11 cellular contexts compared by ENCODE assay signal in the genomic region with DNA sequence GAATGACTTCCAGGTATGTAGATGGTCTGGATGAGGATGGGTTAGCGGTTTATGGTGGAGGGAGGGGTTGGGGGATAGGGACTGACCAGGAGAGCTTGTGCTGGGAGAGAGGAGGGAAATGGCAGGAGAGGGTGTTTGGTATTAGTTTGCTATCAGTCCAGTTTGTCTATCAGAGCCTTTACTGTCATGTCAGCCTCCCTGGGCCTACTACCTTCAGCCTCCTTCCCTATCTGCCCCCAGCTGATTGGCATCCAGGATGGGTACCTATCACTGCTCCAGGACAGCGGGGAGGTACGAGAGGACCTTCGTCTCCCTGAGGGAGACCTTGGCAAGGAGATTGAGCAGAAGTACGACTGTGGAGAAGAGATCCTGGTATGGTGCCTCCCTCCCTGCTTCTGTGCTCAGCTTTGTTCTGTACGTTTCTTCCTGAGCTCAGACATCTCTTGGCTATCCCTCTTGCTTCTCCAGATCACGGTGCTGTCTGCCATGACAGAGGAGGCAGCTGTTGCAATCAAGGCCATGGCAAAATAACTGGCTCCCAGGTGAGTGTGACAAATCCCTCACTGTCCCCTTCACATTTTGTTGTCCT. TPM values are rescaled to one million over a fixed set of nuclear protein-coding genes. Genes with fewer than 3 reads are reported as not detected.
A peak's percentile ranks its signal among the peaks of the same experiment; 100 is the strongest.
DNase-seq lines count a peak whose midpoint lies in the region; ATAC-seq, FAIRE-seq and TF ChIP-seq lines count a peak whose summit lies in the region.
"Had no signal": no experiment of that assay in that cellular context is flagged by ENCODE, and none has a peak within 500 bp of the region (broad histone marks: within the 10 kb centered on the region; RNA-seq: fewer than 3 reads in every experiment).

No MANE protein-coding gene starts in this region.

- no peaks in the 10 kb centered on the region for H3K27me3 Mint-ChIP-seq in CD8-positive, alpha-beta T cell (ENCODE audit: low read depth)
- peaks cover 5% of the 10 kb centered on the region for H3K27me3 Mint-ChIP-seq in activated naive CD8-positive, alpha-beta T cell treated with anti-CD3 and anti-CD28 coated beads, Interleukin-2, amount 50 U/mL, for 24 hours
- H3K27me3 Mint-ChIP-seq in neural crest cell (ENCODE audit: low read depth), result peaks cover 10% of the 10 kb centered on the region

- H3K36me3 Mint-ChIP-seq in CD8-positive, alpha-beta T cell, result peaks cover 64% of the 10 kb centered on the region
- H3K36me3 Mint-ChIP-seq in activated naive CD8-positive, alpha-beta T cell treated with anti-CD3 and anti-CD28 coated beads, Interleukin-2, amount 50 U/mL, for 24 hours (ENCODE audit: low read depth), result peaks cover 65% of the 10 kb centered on the region
- peaks cover 32% of the 10 kb centered on the region for H3K36me3 Mint-ChIP-seq in neural crest cell (ENCODE audit: low read depth)

- POLR2A ChIA-PET in CD8-positive, alpha-beta T cell (lab: Charles Lee), result interaction anchor here (1.0 kb wide), 1 partner anchor 25 kb away, joined by 4 read pairs; a partner anchor contains a TSS
- POLR2A ChIA-PET in HEK293 (lab: Yijun Ruan, JAX), result interaction anchor here (1.2 to 3.9 kb wide), 3 partner anchors 13 to 25 kb away, joined by 3 to 36 read pairs (median 5); a partner anchor contains a TSS

- TF ChIP-seq CTCF in CD8-positive, alpha-beta T cell (IDR thresholded peaks at IDR 0.05), result no peak
- TF ChIP-seq CTCF in HEK293 (tag by site-specific recombination; IDR thresholded peaks at IDR 0.05), result no peak
- no peak for TF ChIP-seq CTCF in neural crest cell (conservative IDR thresholded peaks at IDR 0.05)

- CTCF ChIA-PET in CD8-positive, alpha-beta T cell (lab: Charles Lee), result interaction anchor here (0.9 to 3.0 kb wide), 7 partner anchors 10 to 126 kb away, joined by 3 to 14 read pairs (median 3); no protein-coding TSS in a partner anchor
- CTCF ChIA-PET in HEK293 (lab: Yijun Ruan, JAX), result interaction anchor here (1.7 to 4.1 kb wide), 2 partner anchors 13 to 15 kb away, joined by 4 to 22 read pairs; no protein-coding TSS in a partner anchor

- H3K4me1 Mint-ChIP-seq in CD8-positive, alpha-beta T cell (ENCODE audit: low read depth), result peaks cover 65% of the 10 kb centered on the region
- peaks cover 79% of the 10 kb centered on the region for H3K4me1 Mint-ChIP-seq in activated naive CD8-positive, alpha-beta T cell treated with anti-CD3 and anti-CD28 coated beads, Interleukin-2, amount 50 U/mL, for 24 hours
- H3K4me1 Mint-ChIP-seq in neural crest cell, result peaks cover 63% of the 10 kb centered on the region

- no peak for DNase-seq in CD8-positive, alpha-beta T cell
- no peak for DNase-seq in activated naive CD8-positive, alpha-beta T cell treated with anti-CD3 and anti-CD28 coated beads, Interleukin-2, amount 50 U/mL, for 24 hours
- DNase-seq in neural crest cell (ENCODE audit: low read depth, low spot score) (no peak), RCC 7860 (ENCODE audit: low spot score) (no peak), activated gamma-delta T cell treated with Interleukin-2 at 50 U/mL for 16 hours (no peak)
- DNase-seq: DMS79 treated with DMSO at 0.1 percent for 48 hours, heart left ventricle, NCI-H1694, SW 1271 had no signal

- no peaks in the 10 kb centered on the region for H3K9me3 ChIP-seq in CD8-positive, alpha-beta T cell (ENCODE audit: low read length)
- H3K9me3 ChIP-seq in HEK293 (ENCODE audit: control insufficient read depth, insufficient read depth, low read depth, low read length), result no peaks in the 10 kb centered on the region
- H3K9me3 ChIP-seq: heart left ventricle had no signal

- no peak overlapping the region for H3K27ac ChIP-seq in CD8-positive, alpha-beta T cell (ENCODE audit: low read depth, low read length)
- peak overlapping the region; percentile 42; the same call in 1 of the 2 replicates for H3K27ac ChIP-seq in HEK293 (ENCODE audit: extremely low read depth, low read depth, low read length)
- H3K27ac ChIP-seq: heart left ventricle had no signal

- no peak for FAIRE-seq in RCC 7860 (lab: Jason Lieb, UNC)

- no peaks in the 10 kb centered on the region for H3K9me3 Mint-ChIP-seq in CD8-positive, alpha-beta T cell
- no peaks in the 10 kb centered on the region for H3K9me3 Mint-ChIP-seq in activated naive CD8-positive, alpha-beta T cell treated with anti-CD3 and anti-CD28 coated beads, Interleukin-2, amount 50 U/mL, for 24 hours
- H3K9me3 Mint-ChIP-seq in neural crest cell, result no peaks in the 10 kb centered on the region

- H3K27ac Mint-ChIP-seq in CD8-positive, alpha-beta T cell, result peak overlapping the region; percentile 97
- peak overlapping the region; percentile 99 for H3K27ac Mint-ChIP-seq in activated naive CD8-positive, alpha-beta T cell treated with anti-CD3 and anti-CD28 coated beads, Interleukin-2, amount 50 U/mL, for 24 hours
- H3K27ac Mint-ChIP-seq in neural crest cell (ENCODE audit: unreplicated experiment), result no peak overlapping the region

- peaks cover 58% of the 10 kb centered on the region for H3K4me1 ChIP-seq in CD8-positive, alpha-beta T cell (ENCODE audit: insufficient read depth, low read length)
- H3K4me1 ChIP-seq in HEK293 (ENCODE audit: control insufficient read depth, insufficient read depth, low read length), result peaks cover 21% of the 10 kb centered on the region

- peaks cover 45% of the 10 kb centered on the region for H3K36me3 ChIP-seq in CD8-positive, alpha-beta T cell (ENCODE audit: insufficient read depth, low read length)
- peaks cover 35 to 58% of the 10 kb centered on the region in 2 experiments for H3K36me3 ChIP-seq in HEK293 (ENCODE audit: control insufficient read depth in 2 of 2, insufficient read depth in 1 of 2, low read length in 2 of 2)

- no peak for ATAC-seq in CD8-positive, alpha-beta T cell
- ATAC-seq in activated naive CD8-positive, alpha-beta T cell treated with anti-CD3 and anti-CD28 coated beads, Interleukin-2, amount 50 U/mL, for 24 hours, result no peak
- ATAC-seq in HG03135 (IDR thresholded peaks at IDR 0.05; ENCODE audit: unreplicated experiment), result no peak
- ATAC-seq: heart left ventricle had no signal

- H3K4me3 Mint-ChIP-seq in CD8-positive, alpha-beta T cell, result no peak overlapping the region
- H3K4me3 Mint-ChIP-seq in activated naive CD8-positive, alpha-beta T cell treated with anti-CD3 and anti-CD28 coated beads, Interleukin-2, amount 50 U/mL, for 24 hours, result peak overlapping the region; percentile 98
- peak overlapping the region; percentile 99 for H3K4me3 Mint-ChIP-seq in neural crest cell

- H3K4me3 ChIP-seq in CD8-positive, alpha-beta T cell (ENCODE audit: low read depth, low read length), result no peak overlapping the region
- no peak overlapping the region for H3K4me3 ChIP-seq in HEK293 (ENCODE audit: low read depth, low read length)
- H3K4me3 ChIP-seq: heart left ventricle had no signal

- intact Hi-C loops in CD8-positive, alpha-beta T cell (cut with DNase I, micrococcal nuclease), result no loop called here

- no peaks in the 10 kb centered on the region for H3K27me3 ChIP-seq in CD8-positive, alpha-beta T cell (ENCODE audit: insufficient read depth, low read length)
- H3K27me3 ChIP-seq: heart left ventricle had no signal

TF ChIP-seq in HEK293, 187 proteins besides CTCF, POLR2A, EP300 and RAD21 (continues in another document):
- TF ChIP-seq, protein P1, sequence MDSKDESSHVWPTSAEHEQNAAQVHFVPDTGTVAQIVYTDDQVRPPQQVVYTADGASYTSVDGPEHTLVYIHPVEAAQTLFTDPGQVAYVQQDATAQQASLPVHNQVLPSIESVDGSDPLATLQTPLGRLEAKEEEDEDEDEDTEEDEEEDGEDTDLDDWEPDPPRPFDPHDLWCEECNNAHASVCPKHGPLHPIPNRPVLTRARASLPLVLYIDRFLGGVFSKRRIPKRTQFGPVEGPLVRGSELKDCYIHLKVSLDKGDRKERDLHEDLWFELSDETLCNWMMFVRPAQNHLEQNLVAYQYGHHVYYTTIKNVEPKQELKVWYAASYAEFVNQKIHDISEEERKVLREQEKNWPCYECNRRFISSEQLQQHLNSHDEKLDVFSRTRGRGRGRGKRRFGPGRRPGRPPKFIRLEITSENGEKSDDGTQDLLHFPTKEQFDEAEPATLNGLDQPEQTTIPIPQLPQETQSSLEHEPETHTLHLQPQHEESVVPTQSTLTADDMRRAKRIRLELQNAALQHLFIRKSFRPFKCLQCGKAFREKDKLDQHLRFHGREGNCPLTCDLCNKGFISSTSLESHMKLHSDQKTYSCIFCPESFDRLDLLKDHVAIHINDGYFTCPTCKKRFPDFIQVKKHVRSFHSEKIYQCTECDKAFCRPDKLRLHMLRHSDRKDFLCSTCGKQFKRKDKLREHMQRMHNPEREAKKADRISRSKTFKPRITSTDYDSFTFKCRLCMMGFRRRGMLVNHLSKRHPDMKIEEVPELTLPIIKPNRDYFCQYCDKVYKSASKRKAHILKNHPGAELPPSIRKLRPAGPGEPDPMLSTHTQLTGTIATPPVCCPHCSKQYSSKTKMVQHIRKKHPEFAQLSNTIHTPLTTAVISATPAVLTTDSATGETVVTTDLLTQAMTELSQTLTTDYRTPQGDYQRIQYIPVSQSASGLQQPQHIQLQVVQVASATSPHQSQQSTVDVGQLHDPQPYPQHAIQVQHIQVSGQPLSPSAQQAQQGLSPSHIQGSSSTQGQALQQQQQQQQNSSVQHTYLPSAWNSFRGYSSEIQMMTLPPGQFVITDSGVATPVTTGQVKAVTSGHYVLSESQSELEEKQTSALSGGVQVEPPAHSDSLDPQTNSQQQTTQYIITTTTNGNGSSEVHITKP (tag by site-specific recombination; IDR thresholded peaks at IDR 0.05), result peak; percentile 54
- TF ChIP-seq ZNF138 (tag by site-specific recombination; IDR thresholded peaks at IDR 0.05; ENCODE audit: borderline replicate concordance) (no peak), ZNF211 (tag by site-specific recombination; IDR thresholded peaks at IDR 0.05; ENCODE audit: low read depth) (no peak), HOXA7 (CRISPR knock-in tag; IDR thresholded peaks at IDR 0.05; ENCODE audit: borderline replicate concordance) (no peak), ZNF776 (tag by site-specific recombination; IDR thresholded peaks at IDR 0.05; ENCODE audit: borderline replicate concordance) (no peak), ZNF146 (tag by site-specific recombination; IDR thresholded peaks at IDR 0.05) (no peak), ZNF221 (tag by site-specific recombination; IDR thresholded peaks at IDR 0.05; ENCODE audit: borderline replicate concordance) (no peak), ZNF184 (tag by site-specific recombination; IDR thresholded peaks at IDR 0.05) (no peak), ZNF423 (tag by site-specific recombination; IDR thresholded peaks at IDR 0.05) (no peak), ZNF175 (tag by site-specific recombination; IDR thresholded peaks at IDR 0.05) (no peak), ZNF660 (tag by site-specific recombination; IDR thresholded peaks at IDR 0.05) (no peak), ZNF768 (tag by site-specific recombination; IDR thresholded peaks at IDR 0.05) (no peak)

RNA-seq across cellular contexts. Expression of a gene that starts 3.8 kb away (rescaled TPM):
- 100 to 1,000 TPM; 581 to 613 TPM for total RNA-seq in CD8-positive, alpha-beta T cell
- 725 and 743 TPM in 2 replicates for total RNA-seq in neural crest cell

RNA-seq across cellular contexts. Expression of a gene that starts 4.0 kb away (rescaled TPM):
- total RNA-seq in CD8-positive, alpha-beta T cell, result 100 to 1,000 TPM; 128 to 132 TPM
- total RNA-seq in neural crest cell, result 84.2 and 89.9 TPM in 2 replicates

RNA-seq across cellular contexts. Expression of a gene that starts 16.8 kb away (rescaled TPM):
- not detected for total RNA-seq in CD8-positive, alpha-beta T cell
- total RNA-seq in neural crest cell, result 0.54 and 0.96 TPM in 2 replicates

RNA-seq across cellular contexts. Expression of a gene that starts 17.9 kb away (rescaled TPM):
- 10 to 100 TPM; 29.1 to 32.2 TPM for total RNA-seq in CD8-positive, alpha-beta T cell
- 65.6 and 69.5 TPM in 2 replicates for total RNA-seq in neural crest cell

RNA-seq across cellular contexts. Expression of a gene that starts 25.1 kb away (rescaled TPM):
- total RNA-seq in CD8-positive, alpha-beta T cell, result 100 to 1,000 TPM; 432 to 451 TPM
- 1.2 and 1.3 TPM in 2 replicates for total RNA-seq in neural crest cell
